ENCODE assay signal across 1 cellular context in the genomic region with DNA sequence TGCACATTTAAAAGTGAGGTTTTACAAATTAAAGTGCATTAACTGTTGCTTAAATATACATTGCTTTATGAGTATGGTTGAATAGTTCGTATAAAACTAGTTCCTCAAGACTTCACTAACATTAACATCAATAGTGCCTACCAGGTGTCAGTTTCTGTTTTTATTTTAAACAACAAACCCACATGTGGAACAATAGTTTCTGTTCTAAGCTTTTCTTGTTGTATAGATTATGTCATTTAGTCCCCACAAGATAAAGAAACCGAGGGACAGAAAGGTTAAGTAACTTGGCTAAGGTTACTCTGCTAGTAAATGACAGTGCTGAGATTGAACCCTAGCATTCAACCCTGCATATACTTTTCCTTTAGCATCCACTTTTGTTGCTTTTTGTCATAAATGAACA.
TF ChIP-seq lines count a peak whose summit lies in the region.

No MANE protein-coding gene starts in this region.

TF ChIP-seq in HepG2, 621 proteins besides CTCF, POLR2A, EP300 and RAD21 (continued from another document):
- TF ChIP-seq ZNF234 (CRISPR knock-in tag; conservative IDR thresholded peaks at IDR 0.05) (no peak), ZNF672 (CRISPR knock-in tag; IDR thresholded peaks at IDR 0.05) (no peak), ETV6 (CRISPR knock-in tag; conservative IDR thresholded peaks at IDR 0.05) (no peak), KAT8 (CRISPR knock-in tag; IDR thresholded peaks at IDR 0.05) (no peak), ZNF770 (CRISPR knock-in tag; IDR thresholded peaks at IDR 0.05) (no peak), YY1 (IDR thresholded peaks at IDR 0.05; ENCODE audit: insufficient read depth, insufficient replicate concordance, low read depth, low read length) (no peak), SOX6 (IDR thresholded peaks at IDR 0.05) (no peak), SOX6 (CRISPR knock-in tag; IDR thresholded peaks at IDR 0.05) (no peak), KDM1A (CRISPR knock-in tag; IDR thresholded peaks at IDR 0.05) (no peak), NR2F2 (IDR thresholded peaks at IDR 0.05; ENCODE audit: borderline replicate concordance, low read depth) (no peak), ZNF691 (CRISPR knock-in tag; IDR thresholded peaks at IDR 0.05; ENCODE audit: borderline replicate concordance, low read depth) (no peak), SRSF9 (IDR thresholded peaks at IDR 0.05; ENCODE audit: borderline replicate concordance, insufficient read depth, low read depth, low read length, poor library complexity, severe bottlenecking) (no peak), RBM22 (optimal IDR thresholded peaks at IDR 0.05; ENCODE audit: low read length) (no peak), ZNF101 (CRISPR knock-in tag; IDR thresholded peaks at IDR 0.05; ENCODE audit: borderline replicate concordance, low read depth) (no peak)
- TF ChIP-seq, protein P1, sequence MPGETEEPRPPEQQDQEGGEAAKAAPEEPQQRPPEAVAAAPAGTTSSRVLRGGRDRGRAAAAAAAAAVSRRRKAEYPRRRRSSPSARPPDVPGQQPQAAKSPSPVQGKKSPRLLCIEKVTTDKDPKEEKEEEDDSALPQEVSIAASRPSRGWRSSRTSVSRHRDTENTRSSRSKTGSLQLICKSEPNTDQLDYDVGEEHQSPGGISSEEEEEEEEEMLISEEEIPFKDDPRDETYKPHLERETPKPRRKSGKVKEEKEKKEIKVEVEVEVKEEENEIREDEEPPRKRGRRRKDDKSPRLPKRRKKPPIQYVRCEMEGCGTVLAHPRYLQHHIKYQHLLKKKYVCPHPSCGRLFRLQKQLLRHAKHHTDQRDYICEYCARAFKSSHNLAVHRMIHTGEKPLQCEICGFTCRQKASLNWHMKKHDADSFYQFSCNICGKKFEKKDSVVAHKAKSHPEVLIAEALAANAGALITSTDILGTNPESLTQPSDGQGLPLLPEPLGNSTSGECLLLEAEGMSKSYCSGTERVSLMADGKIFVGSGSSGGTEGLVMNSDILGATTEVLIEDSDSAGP (CRISPR knock-in tag; IDR thresholded peaks at IDR 0.05; ENCODE audit: borderline replicate concordance) = no peak
TF ChIP-seq in HepG2: peak in this region for 0.
